ENCODE assay signal across 15 cellular contexts in the genomic region with DNA sequence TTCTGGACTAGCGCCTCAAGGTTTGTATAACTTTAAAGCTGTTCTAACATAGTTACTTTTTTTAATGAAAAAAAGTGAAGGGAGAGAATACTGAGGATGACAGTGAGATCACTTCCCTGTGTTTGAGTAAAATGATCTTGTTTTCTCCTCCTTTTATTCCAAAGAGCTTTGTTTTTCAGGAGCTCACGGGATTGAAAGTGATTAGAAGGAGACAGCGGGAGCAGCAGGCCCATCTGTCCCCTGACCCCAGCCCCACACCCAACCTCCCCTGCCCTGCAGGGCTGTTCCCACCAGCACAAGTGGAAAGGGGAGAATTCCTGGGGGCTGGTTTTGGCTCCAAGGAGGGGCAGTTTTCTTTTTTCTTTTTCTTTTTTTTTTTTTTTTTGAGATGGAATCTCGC. TPM values are rescaled to one million over a fixed set of nuclear protein-coding genes. Genes with fewer than 3 reads are reported as not detected.
DNase-seq lines count a peak whose midpoint lies in the region; ATAC-seq and TF ChIP-seq lines count a peak whose summit lies in the region.
"Had no signal": no experiment of that assay in that cellular context is flagged by ENCODE, and none has a peak within 500 bp of the region (broad histone marks: within the 10 kb centered on the region; RNA-seq: fewer than 3 reads in every experiment).

No MANE protein-coding gene starts in this region.

- no peak overlapping the region; the same call in 1 of the 2 replicates for H3K27ac ChIP-seq in HUES6 (ENCODE audit: low read depth, low read length)
- peak overlapping the region; percentile 99 for H3K27ac ChIP-seq in WERI-Rb-1
- no peak overlapping the region for H3K27ac ChIP-seq in sigmoid colon
- H3K27ac ChIP-seq: PC-9 had no signal

- TF ChIP-seq POLR2A in sigmoid colon (IDR thresholded peaks at IDR 0.05) = no peak

- H3K4me3 Mint-ChIP-seq in neural crest cell (peak overlapping the region; percentile 31), WTC11 (no peak overlapping the region)

- TF ChIP-seq CTCF in WERI-Rb-1 (IDR thresholded peaks at IDR 0.05; ENCODE audit: low read depth, low read length) = no peak
- no peak for TF ChIP-seq CTCF in neural crest cell (conservative IDR thresholded peaks at IDR 0.05)
- TF ChIP-seq CTCF in WTC11 (IDR thresholded peaks at IDR 0.05) = no peak
- TF ChIP-seq CTCF in sigmoid colon (IDR thresholded peaks at IDR 0.05) = no peak

- no peak for ATAC-seq in GM19455 (IDR thresholded peaks at IDR 0.05; ENCODE audit: unreplicated experiment)
- no peak; the same call in 1 of the 2 replicates for ATAC-seq in WTC11
- ATAC-seq: K562 had no signal

- CTCF ChIA-PET in WTC11 (lab: Charles Lee) = interaction anchor here (0.6 to 1.7 kb wide), 3 partner anchors 34 to 395 kb away, joined by 3 to 8 read pairs (median 4); no protein-coding TSS in a partner anchor

- H3K9ac ChIP-seq in HUES6 (ENCODE audit: low read length) = peak overlapping the region; percentile 56

- DNase-seq in WERI-Rb-1 (peak; percentile 92), neural crest cell (ENCODE audit: low read depth, low spot score) (no peak), WTC11 (ENCODE audit: low spot score) (no peak), sigmoid colon (no peak), NCI-H2227 (lab: John Stamatoyannopoulos, UW; ENCODE audit: unreplicated experiment) (no peak)
- DNase-seq: NCI-H1048, NCI-H510A, PC-9 had no signal

- POLR2A ChIA-PET in WTC11 (lab: Charles Lee) = interaction anchor here (0.7 kb wide), 1 partner anchor 323 kb away, joined by 4 read pairs; no protein-coding TSS in a partner anchor

- H3K9me3 Mint-ChIP-seq in neural crest cell (no peaks in the 10 kb centered on the region), WTC11 (no peaks in the 10 kb centered on the region)

- peaks cover 5% of the 10 kb centered on the region for H3K4me1 Mint-ChIP-seq in neural crest cell
- H3K4me1 Mint-ChIP-seq in WTC11 = peaks cover 4% of the 10 kb centered on the region

- WGBS in sigmoid colon, 2 donors = 88 to 91% methylated on average over 4 of the region's 4 CpGs

- H3K27ac Mint-ChIP-seq in neural crest cell (ENCODE audit: unreplicated experiment) = no peak overlapping the region
- no peak overlapping the region for H3K27ac Mint-ChIP-seq in WTC11

- intact Hi-C loops in sigmoid colon (cut with DNase I) = no loop called here

- H3K27me3 ChIP-seq in HUES6 (ENCODE audit: control insufficient read depth, insufficient read depth, low read length) (no peaks in the 10 kb centered on the region), WERI-Rb-1 (ENCODE audit: insufficient read depth, low read depth, severe bottlenecking) (no peaks in the 10 kb centered on the region), sigmoid colon (peaks cover 0 to 19% (median 4%) of the 10 kb centered on the region in 3 donors)

- H3K9me3 ChIP-seq in HUES6 (ENCODE audit: control insufficient read depth, insufficient read depth, low read depth, low read length) = no peaks in the 10 kb centered on the region
- peaks cover 9% of the 10 kb centered on the region for H3K9me3 ChIP-seq in WERI-Rb-1 (ENCODE audit: severe bottlenecking)
- peaks cover 0 to 3% (median 0%) of the 10 kb centered on the region in 4 donors for H3K9me3 ChIP-seq in sigmoid colon
- H3K9me3 ChIP-seq: HAP-1 had no signal

- H3K4me3 ChIP-seq in HUES6 (ENCODE audit: low read depth, low read length) = 0 out of 2 replicates have a peak overlapping the region, but pooled peaks have one; percentile 35
- H3K4me3 ChIP-seq in WERI-Rb-1 (ENCODE audit: low read depth, low read length) = peak overlapping the region; percentile 29
- no peak overlapping the region for H3K4me3 ChIP-seq in sigmoid colon
- H3K4me3 ChIP-seq: HAP-1, K562, PC-9 had no signal

- H3K36me3 Mint-ChIP-seq in neural crest cell (ENCODE audit: low read depth) = no peaks in the 10 kb centered on the region
- H3K36me3 Mint-ChIP-seq in WTC11 = no peaks in the 10 kb centered on the region

- H3K4me1 ChIP-seq in HUES6 (ENCODE audit: control insufficient read depth, insufficient read depth, low read length) (peaks cover 20% of the 10 kb centered on the region), sigmoid colon (no peaks in the 10 kb centered on the region)
- H3K4me1 ChIP-seq: HAP-1 had no signal

- no peaks in the 10 kb centered on the region for H3K36me3 ChIP-seq in HUES6 (ENCODE audit: control insufficient read depth, insufficient read depth, low read length)
- H3K36me3 ChIP-seq in WERI-Rb-1 = no peaks in the 10 kb centered on the region
- H3K36me3 ChIP-seq in sigmoid colon = no peaks in the 10 kb centered on the region
- H3K36me3 ChIP-seq: HAP-1 had no signal

- no peaks in the 10 kb centered on the region for H3K27me3 Mint-ChIP-seq in neural crest cell (ENCODE audit: low read depth)
- H3K27me3 Mint-ChIP-seq in WTC11 (ENCODE audit: low read depth) = no peaks in the 10 kb centered on the region

- TF ChIP-seq EP300 in sigmoid colon (IDR thresholded peaks at IDR 0.05) = no peak

TF ChIP-seq in WTC11, 78 proteins besides CTCF, POLR2A, EP300 and RAD21:
- TF ChIP-seq SOX15 (CRISPR knock-in tag; IDR thresholded peaks at IDR 0.05) (no peak), PRRX2 (CRISPR knock-in tag; IDR thresholded peaks at IDR 0.05) (no peak), TEAD1 (CRISPR knock-in tag; IDR thresholded peaks at IDR 0.05) (no peak), ZNF425 (CRISPR knock-in tag; conservative IDR thresholded peaks at IDR 0.05) (no peak), ZNF416 (CRISPR knock-in tag; IDR thresholded peaks at IDR 0.05) (no peak)

RNA-seq across cellular contexts. Expression of gene DNMT3L, which starts 2.1 kb away (rescaled TPM):
- not detected in 2 replicates for total RNA-seq in neural crest cell
- total RNA-seq in WTC11 (2021) = not detected in 3 replicates
- not detected for total RNA-seq in sigmoid colon
- polyA plus RNA-seq in sigmoid colon = not detected
- total RNA-seq: HT1080, K562, M059J, PC-9 had no signal
- polyA plus RNA-seq: BJ had no signal

RNA-seq across cellular contexts. Expression of gene AIRE, which starts 21.9 kb away (rescaled TPM):
- not detected in 2 replicates for total RNA-seq in neural crest cell
- total RNA-seq in WTC11 (2021) = 0.05 to 0.09 TPM in 2 of 3 replicates, not detected in the other
- total RNA-seq in sigmoid colon = not detected
- polyA plus RNA-seq in sigmoid colon = under 1 TPM in 1 of 3 donors, not detected in 2; 0.61 TPM
- total RNA-seq: HT1080, K562, M059J, PC-9 had no signal

RNA-seq across cellular contexts. Expression of gene ICOSLG, which starts 23.0 kb away (rescaled TPM):
- total RNA-seq in neural crest cell = 0.07 and 0.09 TPM in 2 replicates
- total RNA-seq in WTC11 (2021) = 5.8 to 9.0 TPM (median 5.9 TPM) in 3 replicates
- 1 to 10 TPM in 1 of 4 donors, under 1 TPM in 3; 0.27 to 1.1 (median 0.83) TPM for total RNA-seq in sigmoid colon
- 1 to 10 TPM in 1 of 3 donors, under 1 TPM in 2; 0.60 to 5.7 (median 0.92) TPM for polyA plus RNA-seq in sigmoid colon

RNA-seq across cellular contexts. Expression of gene PFKL, which starts 36.1 kb away (rescaled TPM):
- total RNA-seq in neural crest cell (94.7 and 96.1 TPM in 2 replicates), WTC11 (2021) (134 to 151 TPM (median 143 TPM) in 3 replicates), sigmoid colon (10 to 100 TPM; 38.0 to 69.8 (median 50.4) TPM)
- 100 to 1,000 TPM; 138 to 159 (median 157) TPM for polyA plus RNA-seq in sigmoid colon

Comparison
In these comparisons a context has a peak if more than half of its experiments do, and no peak if none do; other contexts are left out.
1. H3K4me3 ChIP-seq: peak in HUES6 (single experiment) and WERI-Rb-1 (single experiment); none in sigmoid colon (0 of 4).